ENCODE assay signal across 8 cellular contexts in genomic region chr1:100038401-100039306, GRCh38.
DNase-seq lines count a peak whose midpoint lies in the region; ATAC-seq, FAIRE-seq and TF ChIP-seq lines count a peak whose summit lies in the region.

No MANE protein-coding gene starts in this region.

- H3K9me3 ChIP-seq in SJSA1 (replicated peaks) (no peaks in the 10 kb centered on the region), pancreas (no peaks in the 10 kb centered on the region), tibial artery (no peaks in the 10 kb centered on the region)

- TF ChIP-seq CTCF in pancreas (IDR thresholded peaks at IDR 0.05) (no peak), tibial artery (IDR thresholded peaks at IDR 0.05) (no peak)

- H3K36me3 ChIP-seq in SJSA1, result peaks cover 13% of the 10 kb centered on the region
- no peaks in the 10 kb centered on the region for H3K36me3 ChIP-seq in pancreas
- no peaks in the 10 kb centered on the region for H3K36me3 ChIP-seq in tibial artery

- peak; percentile 45 for ATAC-seq in GM21360 (IDR thresholded peaks at IDR 0.05; ENCODE audit: unreplicated experiment)
- ATAC-seq in pancreas, result peak; percentile 47 to 69 (median 59)

- DNase-seq in DMS 273 (lab: John Stamatoyannopoulos, UW; ENCODE audit: unreplicated experiment) (peak; percentile 84), HT-29 (ENCODE audit: low spot score) (peak; percentile 75), SJSA1 (ENCODE audit: low read depth in 1 of 2, low spot score in 2 of 2) (peak; percentile 62 to 64), head of caudate nucleus (peak; percentile 14 to 86 (median 62)), pancreas (peak; percentile 62 to 80 (median 70)), tibial artery (peak; percentile 60 to 73)
- peak; percentile 82 for DNase-seq in activated naive CD4-positive, alpha-beta T cell treated with anti-CD3 and anti-CD28 coated beads, Interleukin-2, amount 50 U/mL, for 16 hours

- no peak for FAIRE-seq in pancreas (lab: Jason Lieb, UNC)

- H3K27ac ChIP-seq in SJSA1 (peak overlapping the region; percentile 89), pancreas (peak overlapping the region; percentile 91 to 98 (median 96)), tibial artery (peak overlapping the region; percentile 94 to 96)

- WGBS in pancreas, 2 donors, result 0 to 1% methylated on average over 42 to 70 of the region's 70 CpGs

- intact Hi-C loops in head of caudate nucleus (cut with DNase I) (loop anchor here (10.0 kb wide), 2 partner anchors 96 to 856 kb away; partner anchors contain the start of genes EXTL2, SASS6, SLC30A7 and TRMT13), pancreas (cut with DNase I) (no loop called here), tibial artery (cut with DNase I; ENCODE audit: low total_unique reads) (no loop called here)

- H3K4me1 ChIP-seq in SJSA1 (replicated peaks) (peaks cover 5% of the 10 kb centered on the region; the same call in 1 of the 2 replicates), pancreas (peaks cover 0 to 15% (median 11%) of the 10 kb centered on the region in 3 donors), tibial artery (peaks cover 0 to 45% (median 15%) of the 10 kb centered on the region in 4 donors)

- H3K4me3 ChIP-seq in SJSA1, result peak overlapping the region; percentile 82
- peak overlapping the region; percentile 76 to 93 (median 90) for H3K4me3 ChIP-seq in pancreas
- peak overlapping the region; percentile 76 to 88 for H3K4me3 ChIP-seq in tibial artery

- H3K27me3 ChIP-seq in SJSA1 (replicated peaks) (no peaks in the 10 kb centered on the region), pancreas (no peaks in the 10 kb centered on the region), tibial artery (no peaks in the 10 kb centered on the region)

Comparison
In these comparisons a context has a peak if more than half of its experiments do, and no peak if none do; other contexts are left out.
1. Peak in every context shown above with its lines: DNase-seq, ATAC-seq, H3K4me3 ChIP-seq and H3K27ac ChIP-seq.